In the genomic region with DNA sequence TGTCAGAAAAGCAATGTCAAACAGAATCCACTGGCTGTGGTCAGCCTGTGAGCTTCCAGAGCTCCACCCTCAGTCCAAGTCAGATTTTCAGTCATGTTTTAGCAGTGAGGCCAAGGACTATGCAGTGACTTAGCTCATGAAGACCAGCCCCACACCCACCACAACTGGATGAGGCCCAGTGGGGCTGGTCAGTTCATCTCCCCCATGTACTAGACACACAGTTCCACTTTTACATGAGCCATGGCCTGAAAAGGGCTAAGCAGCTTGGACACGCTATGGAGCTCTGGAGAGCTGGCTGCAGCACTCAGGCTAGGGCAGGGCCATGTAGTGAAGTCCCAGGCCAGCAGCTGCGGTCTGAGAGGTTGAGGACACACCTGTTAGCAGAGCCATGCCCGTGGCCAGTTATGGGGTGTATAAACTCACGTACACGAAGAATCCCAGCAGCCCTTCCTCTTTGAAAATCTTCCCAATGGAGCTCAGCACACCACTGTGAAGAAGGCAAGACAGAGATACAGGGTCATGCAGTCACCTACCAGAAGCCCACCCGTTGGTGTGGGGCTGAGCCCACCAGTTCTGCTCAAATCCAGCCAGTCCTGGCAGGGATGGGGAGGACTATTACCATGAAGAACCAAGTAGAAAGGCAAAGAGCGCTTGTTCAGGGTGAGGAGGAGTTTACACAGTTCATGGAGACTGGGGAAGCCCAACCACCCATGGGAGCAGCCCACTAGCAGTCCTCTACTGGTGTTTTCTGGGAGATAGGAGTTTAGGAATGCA, we compare ENCODE assay signal across 1 cellular context.
TF ChIP-seq lines count a peak whose summit lies in the region.

No MANE protein-coding gene starts in this region.

TF ChIP-seq in K562, 482 proteins besides CTCF, POLR2A, EP300 and RAD21:
- TF ChIP-seq IRF2 (CRISPR knock-in tag; IDR thresholded peaks at IDR 0.05): 0 out of 2 replicates have a peak, but pooled peaks have one; percentile 28
- TF ChIP-seq, protein P1, sequence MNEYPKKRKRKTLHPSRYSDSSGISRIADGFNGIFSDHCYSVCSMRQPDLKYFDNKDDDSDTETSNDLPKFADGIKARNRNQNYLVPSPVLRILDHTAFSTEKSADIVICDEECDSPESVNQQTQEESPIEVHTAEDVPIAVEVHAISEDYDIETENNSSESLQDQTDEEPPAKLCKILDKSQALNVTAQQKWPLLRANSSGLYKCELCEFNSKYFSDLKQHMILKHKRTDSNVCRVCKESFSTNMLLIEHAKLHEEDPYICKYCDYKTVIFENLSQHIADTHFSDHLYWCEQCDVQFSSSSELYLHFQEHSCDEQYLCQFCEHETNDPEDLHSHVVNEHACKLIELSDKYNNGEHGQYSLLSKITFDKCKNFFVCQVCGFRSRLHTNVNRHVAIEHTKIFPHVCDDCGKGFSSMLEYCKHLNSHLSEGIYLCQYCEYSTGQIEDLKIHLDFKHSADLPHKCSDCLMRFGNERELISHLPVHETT (CRISPR knock-in tag; conservative IDR thresholded peaks at IDR 0.05 in 1 of 2, IDR thresholded peaks at IDR 0.05 in 1 of 2): no peak
- TF ChIP-seq RBFOX2 (IDR thresholded peaks at IDR 0.05; ENCODE audit: low read depth, low read length): no peak
TF ChIP-seq in K562: peak in this region for 1.
